ENCODE assay signal across 2 cellular contexts in genomic region chr3:104126463-104126862, GRCh38.
TF ChIP-seq lines count a peak whose summit lies in the region.

No MANE protein-coding gene starts in this region.

TF ChIP-seq in GM23338, 12 proteins besides CTCF, POLR2A, EP300 and RAD21:
- TF ChIP-seq ZNF462 (CRISPR knock-in tag; IDR thresholded peaks at IDR 0.05) (no peak), ZNF114 (CRISPR knock-in tag; IDR thresholded peaks at IDR 0.05) (no peak), POLR2AphosphoS5 (IDR thresholded peaks at IDR 0.05; ENCODE audit: low read depth) (no peak), JUNB (IDR thresholded peaks at IDR 0.05; ENCODE audit: unreplicated experiment) (no peak), STAT1 (IDR thresholded peaks at IDR 0.05; ENCODE audit: unreplicated experiment) (no peak)

TF ChIP-seq in WTC11, 78 proteins besides CTCF, POLR2A, EP300 and RAD21:
- TF ChIP-seq PREB (CRISPR knock-in tag; IDR thresholded peaks at IDR 0.05; ENCODE audit: borderline replicate concordance) = no peak
- TF ChIP-seq NR1H2 (CRISPR knock-in tag; IDR thresholded peaks at IDR 0.05) = no peak
- TF ChIP-seq EMX1 (CRISPR knock-in tag; IDR thresholded peaks at IDR 0.05) = no peak
- TF ChIP-seq NR3C1 (CRISPR knock-in tag; conservative IDR thresholded peaks at IDR 0.05; ENCODE audit: low read depth) = no peak
- TF ChIP-seq FOXP1 (CRISPR knock-in tag; IDR thresholded peaks at IDR 0.05; ENCODE audit: borderline replicate concordance) = no peak
- no peak for TF ChIP-seq CREB1 (CRISPR knock-in tag; IDR thresholded peaks at IDR 0.05)
- TF ChIP-seq ZNF512 (CRISPR knock-in tag; IDR thresholded peaks at IDR 0.05; ENCODE audit: borderline replicate concordance) = no peak
- no peak for TF ChIP-seq CDX4 (CRISPR knock-in tag; IDR thresholded peaks at IDR 0.05; ENCODE audit: borderline replicate concordance)
- TF ChIP-seq SMAD3 (CRISPR knock-in tag; IDR thresholded peaks at IDR 0.05; ENCODE audit: borderline replicate concordance) = no peak
- no peak for TF ChIP-seq IRF1 (CRISPR knock-in tag; IDR thresholded peaks at IDR 0.05)
